1 cellular context compared by ENCODE assay signal in genomic region chr2:113036763-113037162, GRCh38.
TF ChIP-seq lines count a peak whose summit lies in the region.

No MANE protein-coding gene starts in this region.

TF ChIP-seq in H1, 55 proteins besides CTCF, POLR2A, EP300 and RAD21:
- TF ChIP-seq BCL11A (IDR thresholded peaks at IDR 0.05; ENCODE audit: low read depth in 2 of 2, low read length in 2 of 2) (no peak), EZH2 (IDR thresholded peaks at IDR 0.05; ENCODE audit: low read depth, low read length, severe bottlenecking) (no peak), SP1 (IDR thresholded peaks at IDR 0.05; ENCODE audit: low read depth, low read length) (no peak), POLR2AphosphoS5 (IDR thresholded peaks at IDR 0.05; ENCODE audit: low read depth, low read length) (no peak), ATF2 (IDR thresholded peaks at IDR 0.05; ENCODE audit: low read length) (no peak), SUZ12 (IDR thresholded peaks at IDR 0.05; ENCODE audit: low read length) (no peak), TCF12 (IDR thresholded peaks at IDR 0.05; ENCODE audit: low read depth, low read length) (no peak), CBX5 (IDR thresholded peaks at IDR 0.05; ENCODE audit: low read depth, low read length) (no peak), SIX5 (IDR thresholded peaks at IDR 0.05; ENCODE audit: low read depth, low read length) (no peak), NRF1 (IDR thresholded peaks at IDR 0.05; ENCODE audit: low read depth, low read length) (no peak), TEAD4 (IDR thresholded peaks at IDR 0.05; ENCODE audit: low read depth, low read length) (no peak), ATF3 (IDR thresholded peaks at IDR 0.05; ENCODE audit: insufficient read depth, low read depth, low read length) (no peak), JUND (IDR thresholded peaks at IDR 0.05; ENCODE audit: low read length) (no peak), KDM1A (IDR thresholded peaks at IDR 0.05; ENCODE audit: borderline replicate concordance, low read length) (no peak), RXRA (IDR thresholded peaks at IDR 0.05; ENCODE audit: insufficient read depth, low read depth, low read length) (no peak), TAF7 (optimal IDR thresholded peaks at IDR 0.05; ENCODE audit: borderline replicate concordance, low read depth, low read length) (no peak), BACH1 (IDR thresholded peaks at IDR 0.05; ENCODE audit: low read length) (no peak)
